ENCODE assay signal across 28 cellular contexts in the genomic region with DNA sequence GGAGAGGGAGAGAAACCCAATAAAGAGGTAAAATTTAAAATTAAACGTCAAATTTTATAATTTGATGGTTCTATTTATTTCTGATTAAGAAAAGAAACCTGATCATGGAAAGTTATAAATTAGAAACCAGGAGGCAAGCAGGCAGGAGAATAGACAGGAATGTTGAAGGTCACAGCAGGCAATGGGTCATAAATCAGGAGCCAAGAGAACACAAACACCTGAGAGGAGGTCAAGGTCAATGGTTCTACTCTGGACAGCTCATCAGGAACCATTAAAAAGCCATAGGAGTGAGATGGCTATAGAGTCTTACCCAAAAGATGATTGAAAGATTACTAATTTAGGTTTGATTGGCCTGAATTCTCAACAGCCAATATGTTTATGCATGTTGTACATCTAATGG.
"Had no signal": no experiment of that assay in that cellular context is flagged by ENCODE, and none has a peak within 500 bp of the region (broad histone marks: within the 10 kb centered on the region; RNA-seq: fewer than 3 reads in every experiment).

No MANE protein-coding gene starts in this region.

- DNase-seq: activated B cell treated with CpG ODN at 0.5 μM for 24 hours; activated CD4-positive, alpha-beta memory T cell treated with anti-CD3 and anti-CD28 coated beads for 36 hours; activated CD4-positive, alpha-beta T cell treated with anti-CD3 and anti-CD28 coated beads for 4 hours; activated CD4-positive, alpha-beta T cell treated with anti-CD3 and anti-CD28 coated beads, Interleukin-2, amount 10 ng/mL, durations not matched to agents 24 days and 14 days; activated CD4-positive, alpha-beta T cell treated with anti-CD3 and anti-CD28 coated beads, Interleukin-2, amount 50 U/mL, for 1 hour; activated CD4-positive, alpha-beta T cell treated with anti-CD3 and anti-CD28 coated beads, Interleukin-2, amount 50 U/mL, for 4 hours; activated CD4-positive, CD25-positive, alpha-beta regulatory T cell treated with anti-CD3 and anti-CD28 coated beads, Interleukin-2, amount 50 U/mL, for 72 hours; activated CD8-positive, alpha-beta memory T cell treated with anti-CD3 and anti-CD28 coated beads, Interleukin-2, amount 50 U/mL, for 4 hours; activated CD8-positive, alpha-beta T cell treated with anti-CD3 and anti-CD28 coated beads for 36 hours; activated effector memory CD4-positive, alpha-beta T cell treated with anti-CD3 and anti-CD28 coated beads, Interleukin-2, amount 50 U/mL, for 16 hours; activated gamma-delta T cell treated with Interleukin-2 at 50 U/mL for 16 hours; activated naive CD4-positive, alpha-beta T cell; activated naive CD4-positive, alpha-beta T cell treated with anti-CD3 and anti-CD28 coated beads for 36 hours; activated naive CD4-positive, alpha-beta T cell treated with anti-CD3 and anti-CD28 coated beads, Interleukin-2, amount 50 U/mL, for 16 hours; activated naive CD8-positive, alpha-beta T cell treated with anti-CD3 and anti-CD28 coated beads for 36 hours; activated T-cell treated with anti-CD3 and anti-CD28 coated beads for 4 hours; activated T-cell treated with anti-CD3 and anti-CD28 coated beads, Interleukin-2, amount 50 U/mL, for 1 hour; activated T-cell treated with anti-CD3 and anti-CD28 coated beads, Interleukin-2, amount 50 U/mL, for 4 hours; activated T-cell treated with anti-CD3 and anti-CD28 coated beads, Interleukin-2, amount 50 U/mL, for 72 hours; adrenal gland; amniotic stem cell; aorta; body of pancreas; brain microvascular endothelial cell; central memory CD4-positive, alpha-beta T cell; T-helper 1 cell; T-helper 2 cell; T-helper 9 cell had no signal
